Comparison of ENCODE assay signal across 14 cellular contexts in the genomic region with DNA sequence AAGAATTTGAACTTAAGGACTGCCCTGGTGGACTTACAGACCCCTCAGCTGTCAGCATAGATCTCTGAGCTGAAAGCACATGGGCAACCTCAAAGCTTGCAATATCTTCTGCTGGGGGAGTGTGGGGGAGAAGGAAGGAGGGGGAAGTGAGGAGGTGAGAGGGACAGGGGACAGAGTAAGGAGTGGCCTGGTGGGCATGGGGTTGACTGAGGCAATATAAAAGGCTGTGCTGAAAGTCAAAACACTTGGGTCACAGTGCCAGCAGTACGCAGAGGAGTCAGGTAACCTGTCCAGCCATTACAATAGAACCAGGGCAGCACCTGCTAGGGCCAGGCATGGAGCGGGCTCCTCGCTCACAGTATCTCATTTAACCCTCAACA. TPM values are rescaled to one million over a fixed set of nuclear protein-coding genes. Genes with fewer than 3 reads are reported as not detected.
DNase-seq lines count a peak whose midpoint lies in the region; ATAC-seq, FAIRE-seq and TF ChIP-seq lines count a peak whose summit lies in the region.
"Had no signal": no experiment of that assay in that cellular context is flagged by ENCODE, and none has a peak within 500 bp of the region (broad histone marks: within the 10 kb centered on the region; RNA-seq: fewer than 3 reads in every experiment).

No MANE protein-coding gene starts in this region.

- CTCF ChIA-PET in RWPE1 (lab: Yijun Ruan, JAX) = interaction anchor here (0.5 to 0.7 kb wide), 2 partner anchors 48 to 1069 kb away, joined by 3 read pairs; no protein-coding TSS in a partner anchor

- intact Hi-C loops in esophagus squamous epithelium (cut with DNase I) = no loop called here

- no peaks in the 10 kb centered on the region for H3K36me3 Mint-ChIP-seq in stimulated activated effector memory CD8-positive, alpha-beta T cell treated with anti-CD3 and anti-CD28 coated beads, Interleukin-12 subunit alpha, Interleukin-12 subunit beta, amount 100 ng/mL, for 72 hours

- no peak for TF ChIP-seq CTCF in RWPE1 (conservative IDR thresholded peaks at IDR 0.05; ENCODE audit: low read depth)
- TF ChIP-seq CTCF in esophagus squamous epithelium (IDR thresholded peaks at IDR 0.05) = no peak
- no peak for TF ChIP-seq CTCF in thoracic aorta (IDR thresholded peaks at IDR 0.05)

- H3K4me3 ChIP-seq in esophagus squamous epithelium (no peak overlapping the region), muscle layer of duodenum (ENCODE audit: low read depth in 1 of 2, low read length in 2 of 2) (no peak overlapping the region), thoracic aorta (no peak overlapping the region)

- DNase-seq in RWPE1 (ENCODE audit: low spot score) (no peak), esophagus squamous epithelium (lab: John Stamatoyannopoulos, UW) (no peak), thoracic aorta (ENCODE audit: low spot score) (no peak), NCI-H2196 treated with DMSO at 0.1 percent for 48 hours (lab: John Stamatoyannopoulos, UW; ENCODE audit: unreplicated experiment) (no peak), RCC 7860 (ENCODE audit: low spot score) (no peak)
- DNase-seq in stimulated activated CD4-positive, alpha-beta T cell treated with anti-CD3 and anti-CD28 coated beads, Interleukin-4, amount 100 ng/mL, for 4 hours = no peak
- DNase-seq in stimulated activated effector memory CD8-positive, alpha-beta T cell treated with anti-CD3 and anti-CD28 coated beads, Interleukin-12 subunit alpha, Interleukin-12 subunit beta, amount 100 ng/mL, for 72 hours (ENCODE audit: low spot score in 2 of 2) = no peak
- DNase-seq: activated CD8-positive, alpha-beta T cell treated with anti-CD3 and anti-CD28 coated beads for 36 hours; effector CD8-positive, alpha-beta T cell; stimulated activated CD4-positive, alpha-beta T cell treated with anti-CD3 and anti-CD28 coated beads, Interleukin-4, amount 100 ng/mL, for 24 hours had no signal

- FAIRE-seq in RCC 7860 (lab: Jason Lieb, UNC) = no peak
- FAIRE-seq: frontal cortex, islet of Langerhans had no signal

- H3K27ac ChIP-seq in RWPE1 (peak overlapping the region; percentile 82), esophagus squamous epithelium (peak overlapping the region; percentile 65 to 91 (median 84)), muscle layer of duodenum (ENCODE audit: low read length) (peak overlapping the region; percentile 76), thoracic aorta (peak overlapping the region; percentile 93 to 97)

- H3K36me3 ChIP-seq in esophagus squamous epithelium (no peaks in the 10 kb centered on the region), muscle layer of duodenum (ENCODE audit: control insufficient read depth in 1 of 2, insufficient read depth in 2 of 2, low read length in 2 of 2) (no peaks in the 10 kb centered on the region), thoracic aorta (no peaks in the 10 kb centered on the region)

- no peaks in the 10 kb centered on the region for H3K4me1 Mint-ChIP-seq in stimulated activated effector memory CD8-positive, alpha-beta T cell treated with anti-CD3 and anti-CD28 coated beads, Interleukin-12 subunit alpha, Interleukin-12 subunit beta, amount 100 ng/mL, for 72 hours
- H3K4me1 Mint-ChIP-seq: activated T-helper 17 cell treated with anti-CD3 and anti-CD28 coated beads, Interleukin-2, amount 50 U/mL, for 72 hours had no signal

- ATAC-seq in thoracic aorta (ENCODE audit: insufficient number of reproducible peaks, low FRiP score, low read depth) = no peak
- no peak for ATAC-seq in stimulated activated effector memory CD8-positive, alpha-beta T cell treated with anti-CD3 and anti-CD28 coated beads, Interleukin-12 subunit alpha, Interleukin-12 subunit beta, amount 100 ng/mL, for 72 hours
- ATAC-seq: activated CD8-positive, alpha-beta T cell treated with anti-CD3 and anti-CD28 coated beads for 36 hours; activated T-helper 17 cell treated with anti-CD3 and anti-CD28 coated beads, Interleukin-2, amount 50 U/mL, for 72 hours had no signal

- no peak for TF ChIP-seq POLR2A in esophagus squamous epithelium (IDR thresholded peaks at IDR 0.05)

- H3K27ac Mint-ChIP-seq in stimulated activated effector memory CD8-positive, alpha-beta T cell treated with anti-CD3 and anti-CD28 coated beads, Interleukin-12 subunit alpha, Interleukin-12 subunit beta, amount 100 ng/mL, for 72 hours = no peak overlapping the region
- H3K27ac Mint-ChIP-seq: activated CD8-positive, alpha-beta T cell treated with anti-CD3 and anti-CD28 coated beads for 36 hours; activated T-helper 17 cell treated with anti-CD3 and anti-CD28 coated beads, Interleukin-2, amount 50 U/mL, for 72 hours had no signal

- H3K27me3 ChIP-seq in esophagus squamous epithelium (no peaks in the 10 kb centered on the region), muscle layer of duodenum (ENCODE audit: low read depth, low read length) (no peaks in the 10 kb centered on the region), thoracic aorta (replicated peaks; ENCODE audit: insufficient read depth) (no peaks in the 10 kb centered on the region)

- H3K9me3 Mint-ChIP-seq in stimulated activated effector memory CD8-positive, alpha-beta T cell treated with anti-CD3 and anti-CD28 coated beads, Interleukin-12 subunit alpha, Interleukin-12 subunit beta, amount 100 ng/mL, for 72 hours = no peaks in the 10 kb centered on the region
- H3K9me3 Mint-ChIP-seq: activated CD8-positive, alpha-beta T cell treated with anti-CD3 and anti-CD28 coated beads for 36 hours; activated T-helper 17 cell treated with anti-CD3 and anti-CD28 coated beads, Interleukin-2, amount 50 U/mL, for 72 hours had no signal

- H3K4me1 ChIP-seq in esophagus squamous epithelium (peaks cover 14 to 71% (median 49%) of the 10 kb centered on the region in 3 donors), muscle layer of duodenum (ENCODE audit: control insufficient read depth in 1 of 2, insufficient read depth in 2 of 2, low read length in 2 of 2) (peaks cover 39 to 54% of the 10 kb centered on the region in 2 donors), thoracic aorta (ENCODE audit: control insufficient read depth in 1 of 2, low read depth in 2 of 2) (peaks cover 52 to 82% of the 10 kb centered on the region in 2 donors)

- 83 to 90% methylated on average over 3 of the region's 3 CpGs for WGBS in esophagus squamous epithelium, 2 donors

- H3K9me3 ChIP-seq in esophagus squamous epithelium = no peaks in the 10 kb centered on the region
- H3K9me3 ChIP-seq in muscle layer of duodenum (ENCODE audit: control insufficient read depth in 1 of 2, low read length in 2 of 2) = no peaks in the 10 kb centered on the region
- H3K9me3 ChIP-seq in thoracic aorta = no peaks in the 10 kb centered on the region

- POLR2A ChIA-PET in RWPE1 (lab: Yijun Ruan, JAX; ENCODE audit: low non-redundant PET) = no interaction called here

- H3K4me3 Mint-ChIP-seq in stimulated activated effector memory CD8-positive, alpha-beta T cell treated with anti-CD3 and anti-CD28 coated beads, Interleukin-12 subunit alpha, Interleukin-12 subunit beta, amount 100 ng/mL, for 72 hours = no peak overlapping the region
- H3K4me3 Mint-ChIP-seq: activated CD8-positive, alpha-beta T cell treated with anti-CD3 and anti-CD28 coated beads for 36 hours; activated T-helper 17 cell treated with anti-CD3 and anti-CD28 coated beads, Interleukin-2, amount 50 U/mL, for 72 hours had no signal

RNA-seq across cellular contexts. Expression of a gene that starts 43.2 kb away (rescaled TPM):
- 10 to 100 TPM in 3 of 4 donors, 1 to 10 TPM in 1; 8.8 to 70.8 (median 47.9) TPM for total RNA-seq in esophagus squamous epithelium
- total RNA-seq in thoracic aorta = 100 to 1,000 TPM in 1 of 2 donors, 10 to 100 TPM in 1; 89.1 to 241 TPM
